Comparison of ENCODE assay signal across 9 cellular contexts in the genomic region with DNA sequence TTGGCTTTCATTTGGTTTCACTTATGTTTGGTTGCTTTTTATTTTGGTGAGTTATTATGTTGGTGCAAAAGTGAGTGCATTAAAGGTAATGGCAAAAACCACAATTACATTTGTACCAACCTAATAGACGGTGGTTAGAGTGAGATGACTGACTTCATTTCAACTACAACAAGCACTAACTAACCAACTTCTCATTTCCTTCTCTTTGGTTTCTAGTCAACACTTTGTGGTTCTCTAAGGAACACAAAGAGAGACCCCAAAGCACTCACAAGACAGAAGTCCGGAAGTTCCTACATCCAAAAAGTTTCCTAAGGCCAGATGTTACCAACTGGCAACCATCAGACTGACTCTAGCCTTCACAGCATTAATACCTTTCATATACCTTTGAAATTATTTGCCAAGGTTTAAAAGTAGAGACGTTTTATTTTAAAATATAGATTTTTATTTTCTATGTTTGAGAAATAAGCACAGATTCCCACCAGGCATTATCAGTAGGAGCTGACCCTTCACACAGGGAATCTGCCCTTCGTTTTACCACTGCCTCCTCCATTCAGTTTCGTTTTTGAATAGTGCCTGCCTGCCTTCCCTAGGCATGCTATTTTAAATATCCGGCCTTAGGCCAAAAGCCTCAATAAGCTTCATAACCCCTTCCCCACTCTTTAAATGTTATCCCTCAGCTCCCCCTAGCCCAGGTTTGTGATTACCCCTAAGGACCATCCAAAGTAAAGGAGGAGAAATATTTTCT.
DNase-seq lines count a peak whose midpoint lies in the region; ATAC-seq, FAIRE-seq and TF ChIP-seq lines count a peak whose summit lies in the region.
"Had no signal": no experiment of that assay in that cellular context is flagged by ENCODE, and none has a peak within 500 bp of the region (broad histone marks: within the 10 kb centered on the region; RNA-seq: fewer than 3 reads in every experiment).

No MANE protein-coding gene starts in this region.

- peaks cover 11 to 25% of the 10 kb centered on the region in 2 donors for H3K9me3 Mint-ChIP-seq in activated naive CD4-positive, alpha-beta T cell treated with anti-CD3 and anti-CD28 coated beads, Interleukin-2, amount 50 U/mL, for 72 hours

- FAIRE-seq in GM12891 (lab: Jason Lieb, UNC): peak; percentile 97

- H3K27ac Mint-ChIP-seq in activated naive CD4-positive, alpha-beta T cell treated with anti-CD3 and anti-CD28 coated beads, Interleukin-2, amount 50 U/mL, for 72 hours: peak overlapping the region; percentile 25 to 80

- no peak for TF ChIP-seq POLR2A in GM12891 (IDR thresholded peaks at IDR 0.05; ENCODE audit: low read depth, low read length)

- DNase-seq in GM12891 (ENCODE audit: insufficient read length, low spot score) (no peak), NCI-H2171 (lab: John Stamatoyannopoulos, UW) (no peak), hippocampal formation (lab: John Stamatoyannopoulos, UW) (no peak), SW480 (ENCODE audit: low spot score) (no peak), iPS-NIHi7 (ENCODE audit: extremely low spot score) (no peak)
- DNase-seq in activated naive CD4-positive, alpha-beta T cell treated with anti-CD3 and anti-CD28 coated beads, Interleukin-2, amount 50 U/mL, for 72 hours (ENCODE audit: low spot score in 2 of 2): no peak
- DNase-seq: stimulated activated CD8-positive, alpha-beta memory T cell treated with anti-CD3 and anti-CD28 coated beads, Interleukin-4, amount 100 ng/mL, for 48 hours had no signal

- H3K36me3 Mint-ChIP-seq in activated naive CD4-positive, alpha-beta T cell treated with anti-CD3 and anti-CD28 coated beads, Interleukin-2, amount 50 U/mL, for 72 hours: peaks cover 5 to 52% of the 10 kb centered on the region in 2 donors

- peak; percentile 75 for ATAC-seq in GM21390 (IDR thresholded peaks at IDR 0.05; ENCODE audit: unreplicated experiment)
- ATAC-seq in HG03354 (IDR thresholded peaks at IDR 0.05; ENCODE audit: poor library complexity, severe bottlenecking, unreplicated experiment): peak; percentile 81
- ATAC-seq in activated naive CD4-positive, alpha-beta T cell treated with anti-CD3 and anti-CD28 coated beads, Interleukin-2, amount 50 U/mL, for 72 hours: peak; percentile 47 to 54

TF ChIP-seq in GM12891, 5 proteins besides CTCF, POLR2A, EP300 and RAD21:
- TF ChIP-seq TAF1 (IDR thresholded peaks at IDR 0.05; ENCODE audit: low read depth, low read length): no peak
- TF ChIP-seq SPI1 (IDR thresholded peaks at IDR 0.05; ENCODE audit: low read depth, low read length): peak; percentile 59
TF ChIP-seq in GM12891: peak in this region for 1.
